ENCODE assay signal across 11 cellular contexts in the genomic region with DNA sequence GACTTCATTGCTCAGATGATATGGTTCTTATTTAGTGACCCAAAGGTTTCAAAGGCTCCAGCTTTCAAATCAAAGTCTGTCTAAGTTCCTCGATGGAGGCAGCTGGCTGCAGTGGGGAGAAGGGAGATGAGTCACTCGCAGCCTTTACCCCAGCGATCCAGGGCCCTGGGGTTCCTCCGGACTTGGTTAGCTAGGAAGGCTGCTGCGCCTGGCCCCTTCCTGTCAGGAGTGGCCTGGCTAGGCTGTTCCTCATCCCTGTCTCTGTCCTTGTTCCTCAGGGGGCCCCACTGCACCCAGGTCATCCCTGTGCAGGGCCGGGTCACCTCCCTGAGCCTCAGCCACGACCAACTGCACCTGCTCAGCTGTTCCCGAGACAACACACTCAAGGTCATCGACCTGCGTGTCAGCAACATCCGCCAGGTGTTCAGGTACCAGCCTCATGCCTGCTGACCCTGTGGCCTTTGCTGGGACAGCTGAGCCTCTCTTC. TPM values are rescaled to one million over a fixed set of nuclear protein-coding genes. Genes with fewer than 3 reads are reported as not detected.
DNase-seq lines count a peak whose midpoint lies in the region; ATAC-seq and TF ChIP-seq lines count a peak whose summit lies in the region.
"Had no signal": no experiment of that assay in that cellular context is flagged by ENCODE, and none has a peak within 500 bp of the region (broad histone marks: within the 10 kb centered on the region; RNA-seq: fewer than 3 reads in every experiment).

No MANE protein-coding gene starts in this region.

- ATAC-seq in activated CD4-positive, CD25-positive, alpha-beta regulatory T cell treated with anti-CD3 and anti-CD28 coated beads, Interleukin-2, amount 50 U/mL, for 24 hours = peak; percentile 19 to 20
- peak; percentile 54 for ATAC-seq in stimulated activated effector memory CD8-positive, alpha-beta T cell treated with anti-CD3 and anti-CD28 coated beads, Interleukin-12 subunit alpha, Interleukin-12 subunit beta, amount 100 ng/mL, for 72 hours
- ATAC-seq in GM19023 (IDR thresholded peaks at IDR 0.05; ENCODE audit: unreplicated experiment) = no peak
- ATAC-seq: K562 had no signal

- H3K27ac ChIP-seq in fibroblast of lung (ENCODE audit: insufficient read depth, low read length) = peak overlapping the region; percentile 39
- H3K27ac ChIP-seq: SJSA1 had no signal

- H3K4me1 ChIP-seq in fibroblast of lung (ENCODE audit: control insufficient read depth, extremely low read depth, insufficient read depth, low read length) = peaks cover 9% of the 10 kb centered on the region

- H3K4me2 ChIP-seq in fibroblast of lung (ENCODE audit: extremely low read depth, insufficient read depth, low read length) = peak overlapping the region; percentile 6

- H3K9ac ChIP-seq in fibroblast of lung (ENCODE audit: insufficient read depth, low read length) = peak overlapping the region; percentile 1

- no peaks in the 10 kb centered on the region for H3K36me3 ChIP-seq in fibroblast of lung (ENCODE audit: control insufficient read depth, insufficient read depth, low read length)

- no peaks in the 10 kb centered on the region for H4K20me1 ChIP-seq in fibroblast of lung (ENCODE audit: control insufficient read depth, extremely low read depth, insufficient read depth, low read length)

- peaks cover 53% of the 10 kb centered on the region for H3K4me1 Mint-ChIP-seq in stimulated activated effector memory CD8-positive, alpha-beta T cell treated with anti-CD3 and anti-CD28 coated beads, Interleukin-12 subunit alpha, Interleukin-12 subunit beta, amount 100 ng/mL, for 72 hours

- peak overlapping the region; percentile 43 for H3K4me3 Mint-ChIP-seq in stimulated activated effector memory CD8-positive, alpha-beta T cell treated with anti-CD3 and anti-CD28 coated beads, Interleukin-12 subunit alpha, Interleukin-12 subunit beta, amount 100 ng/mL, for 72 hours

- peak overlapping the region; percentile 86 for H3K27ac Mint-ChIP-seq in stimulated activated effector memory CD8-positive, alpha-beta T cell treated with anti-CD3 and anti-CD28 coated beads, Interleukin-12 subunit alpha, Interleukin-12 subunit beta, amount 100 ng/mL, for 72 hours

- no peaks in the 10 kb centered on the region for H3K9me3 ChIP-seq in fibroblast of lung (ENCODE audit: control insufficient read depth, insufficient read depth, low read depth, low read length)
- H3K9me3 ChIP-seq: SJSA1 had no signal

- DNase-seq in activated CD4-positive, CD25-positive, alpha-beta regulatory T cell treated with anti-CD3 and anti-CD28 coated beads, Interleukin-2, amount 50 U/mL, for 72 hours = no peak
- peak; percentile 73 for DNase-seq in RPMI7951 (ENCODE audit: low read depth)
- DNase-seq in fibroblast of lung (ENCODE audit: low read depth in 2 of 2) = peak in 1 of 2 donors; percentile 48
- DNase-seq in stimulated activated effector memory CD8-positive, alpha-beta T cell treated with anti-CD3 and anti-CD28 coated beads, Interleukin-12 subunit alpha, Interleukin-12 subunit beta, amount 100 ng/mL, for 72 hours (ENCODE audit: low spot score in 2 of 2) = no peak
- no peak for DNase-seq in cerebellar cortex (ENCODE audit: low spot score)
- DNase-seq in glomerular visceral epithelial cell (ENCODE audit: extremely low spot score) = no peak
- DNase-seq: amniotic stem cell had no signal

- no peak overlapping the region for H2AFZ ChIP-seq in fibroblast of lung (ENCODE audit: low read length)

- no peaks in the 10 kb centered on the region for H3K79me2 ChIP-seq in fibroblast of lung (ENCODE audit: control insufficient read depth, insufficient read depth, low read length)

- no peaks in the 10 kb centered on the region for H3K9me3 Mint-ChIP-seq in stimulated activated effector memory CD8-positive, alpha-beta T cell treated with anti-CD3 and anti-CD28 coated beads, Interleukin-12 subunit alpha, Interleukin-12 subunit beta, amount 100 ng/mL, for 72 hours

- H3K36me3 Mint-ChIP-seq in stimulated activated effector memory CD8-positive, alpha-beta T cell treated with anti-CD3 and anti-CD28 coated beads, Interleukin-12 subunit alpha, Interleukin-12 subunit beta, amount 100 ng/mL, for 72 hours = peaks cover 97% of the 10 kb centered on the region

- TF ChIP-seq CTCF in fibroblast of lung (conservative IDR thresholded peaks at IDR 0.05 in 1 of 2, IDR thresholded peaks at IDR 0.05 in 1 of 2; ENCODE audit: low read depth in 1 of 2, low read length in 2 of 2) = no peak

- H3K4me3 ChIP-seq in fibroblast of lung (replicated peaks in 1 of 4; ENCODE audit: control extremely low read depth in 1 of 4, insufficient read depth in 1 of 4, low read depth in 3 of 4, low read length in 4 of 4) = no peak overlapping the region
- H3K4me3 ChIP-seq: K562, SJSA1 had no signal

- H3K27me3 ChIP-seq in fibroblast of lung (ENCODE audit: control insufficient read depth, insufficient read depth, low read length) = no peaks in the 10 kb centered on the region
- H3K27me3 ChIP-seq: SJSA1 had no signal

RNA-seq across cellular contexts. Expression of a gene that starts 13.9 kb away (rescaled TPM):
- total RNA-seq in RPMI7951 (2014; rRNA removed; shearing (Covaris generic)) = 3.0 and 4.3 TPM in 2 replicates
- total RNA-seq in fibroblast of lung = 5.6 and 8.8 TPM in 2 replicates
- 3.3 and 3.8 TPM in 2 replicates for polyA plus RNA-seq in fibroblast of lung
- 2.2 and 4.3 TPM in 2 replicates for polyA plus RNA-seq in fibroblast of lung (2012)
- polyA minus RNA-seq in fibroblast of lung (ENCODE audit: low replicate concordance) = 4.7 and 10.6 TPM in 2 replicates

RNA-seq across cellular contexts. Expression of a gene that starts 34.3 kb away (rescaled TPM):
- total RNA-seq in RPMI7951 (2014; rRNA removed; shearing (Covaris generic)) = 24.8 and 44.8 TPM in 2 replicates
- total RNA-seq in fibroblast of lung = 32.0 and 38.3 TPM in 2 replicates
- 11.4 and 20.7 TPM in 2 replicates for polyA plus RNA-seq in fibroblast of lung
- polyA plus RNA-seq in fibroblast of lung (2012) = 11.3 and 22.7 TPM in 2 replicates
- polyA minus RNA-seq in fibroblast of lung (ENCODE audit: low replicate concordance) = 38.3 and 67.4 TPM in 2 replicates
